29 cellular contexts compared by ENCODE assay signal in the genomic region with DNA sequence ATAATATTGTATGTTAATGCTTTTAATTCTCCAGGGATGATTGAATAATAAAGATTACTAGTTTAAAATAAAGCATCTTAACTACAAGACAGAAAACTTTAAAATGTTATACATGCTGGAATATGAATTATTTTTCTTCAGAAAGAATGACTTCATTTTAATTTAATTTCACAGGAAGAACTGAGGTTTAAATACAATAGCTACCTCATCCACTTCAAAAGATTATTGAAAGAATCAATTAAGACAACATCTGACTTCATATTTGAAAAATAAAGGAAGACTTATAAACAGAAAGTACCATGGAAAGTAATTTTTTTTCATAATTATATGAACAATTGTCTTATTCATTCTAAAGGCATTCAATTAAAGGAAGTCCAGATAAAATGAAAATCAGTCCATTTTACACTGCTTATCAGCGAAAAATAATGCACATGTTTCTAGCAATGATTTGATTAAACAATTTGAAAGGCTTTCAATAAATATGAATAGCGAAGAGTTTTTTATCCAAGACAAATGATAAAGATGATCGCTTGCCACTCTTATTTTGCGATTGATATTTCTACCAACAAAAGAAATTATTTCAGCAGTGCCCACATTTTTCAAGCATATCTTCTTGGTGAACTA.
"Had no signal": no experiment of that assay in that cellular context is flagged by ENCODE, and none has a peak within 500 bp of the region (broad histone marks: within the 10 kb centered on the region; RNA-seq: fewer than 3 reads in every experiment).

No MANE protein-coding gene starts in this region.

- H3K36me3 Mint-ChIP-seq: stimulated activated effector memory CD8-positive, alpha-beta T cell treated with anti-CD3 and anti-CD28 coated beads, Interleukin-12 subunit alpha, Interleukin-12 subunit beta, amount 100 ng/mL, for 72 hours; stimulated activated memory B cell treated with anti-CD40 and anti-IgM and Interleukin-4, amounts not matched to agents 10 μg/mL and 1 μg/mL and 100 μg/mL, for 72 hours; stimulated activated naive B cell treated with anti-CD40 and anti-IgM and Interleukin-4, amounts not matched to agents 10 μg/mL and 1 μg/mL and 100 μg/mL, for 72 hours; type B pancreatic cell had no signal

- H3K27me3 ChIP-seq: stomach, suprapubic skin, testis, thyroid gland, tibial artery, tibial nerve, transverse colon, upper lobe of left lung, upper lobe of right lung, uterus, vagina had no signal

- H3K4me1 ChIP-seq: stomach, suprapubic skin, testis, thyroid gland, tibial artery, tibial nerve, transverse colon, upper lobe of left lung, upper lobe of right lung, uterus, vagina had no signal

- ATAC-seq: stimulated activated effector memory CD8-positive, alpha-beta T cell treated with anti-CD3 and anti-CD28 coated beads, Interleukin-12 subunit alpha, Interleukin-12 subunit beta, amount 100 ng/mL, for 72 hours; stimulated activated memory B cell treated with anti-CD40 and anti-IgM and Interleukin-4, amounts not matched to agents 10 μg/mL and 1 μg/mL and 100 μg/mL, for 72 hours; stimulated activated naive B cell treated with anti-CD40 and anti-IgM and Interleukin-4, amounts not matched to agents 10 μg/mL and 1 μg/mL and 100 μg/mL, for 72 hours; stimulated activated naive CD8-positive, alpha-beta T cell treated with anti-CD3 and anti-CD28 coated beads, Interleukin-15, amount 100 ng/mL, for 72 hours; stimulated activated naive CD8-positive, alpha-beta T cell treated with anti-CD3 and anti-CD28 coated beads, Interleukin-15, Interleukin-2, amounts not matched to agents 100 U/mL and 50 U/mL, for 24 hours; upper lobe of right lung had no signal

- FAIRE-seq: urothelium cell line had no signal

- H3K36me3 ChIP-seq: stomach, suprapubic skin, thoracic aorta, thyroid gland, tibial artery, tibial nerve, transverse colon, upper lobe of left lung, upper lobe of right lung, uterus, vagina had no signal

- H3K27ac ChIP-seq: stomach, suprapubic skin, testis, thoracic aorta, thyroid gland, tibial artery, tibial nerve, transverse colon, upper lobe of left lung, upper lobe of right lung, uterus, vagina had no signal

- H3K9me3 ChIP-seq: stomach, suprapubic skin, testis, thoracic aorta, thyroid gland, tibial artery, tibial nerve, transverse colon, upper lobe of left lung, upper lobe of right lung, uterus, vagina had no signal

- H3K4me1 Mint-ChIP-seq: stimulated activated effector memory CD8-positive, alpha-beta T cell treated with anti-CD3 and anti-CD28 coated beads, Interleukin-12 subunit alpha, Interleukin-12 subunit beta, amount 100 ng/mL, for 72 hours; stimulated activated memory B cell treated with anti-CD40 and anti-IgM and Interleukin-4, amounts not matched to agents 10 μg/mL and 1 μg/mL and 100 μg/mL, for 72 hours; stimulated activated naive B cell treated with anti-CD40 and anti-IgM and Interleukin-4, amounts not matched to agents 10 μg/mL and 1 μg/mL and 100 μg/mL, for 72 hours; stimulated activated naive CD8-positive, alpha-beta T cell treated with anti-CD3 and anti-CD28 coated beads, Interleukin-15, amount 100 ng/mL, for 72 hours had no signal

- H3K27me3 Mint-ChIP-seq: stimulated activated memory B cell treated with anti-CD40 and anti-IgM and Interleukin-4, amounts not matched to agents 10 μg/mL and 1 μg/mL and 100 μg/mL, for 72 hours; stimulated activated naive B cell treated with anti-CD40 and anti-IgM and Interleukin-4, amounts not matched to agents 10 μg/mL and 1 μg/mL and 100 μg/mL, for 72 hours; stimulated activated naive CD8-positive, alpha-beta T cell treated with anti-CD3 and anti-CD28 coated beads, Interleukin-15, amount 100 ng/mL, for 72 hours; stimulated activated naive CD8-positive, alpha-beta T cell treated with anti-CD3 and anti-CD28 coated beads, Interleukin-15, Interleukin-2, amounts not matched to agents 100 ng/mL and 50 ng/mL, for 24 hours; type B pancreatic cell had no signal

- H3K9me3 Mint-ChIP-seq: stimulated activated effector memory CD8-positive, alpha-beta T cell treated with anti-CD3 and anti-CD28 coated beads, Interleukin-12 subunit alpha, Interleukin-12 subunit beta, amount 100 ng/mL, for 72 hours; stimulated activated memory B cell treated with anti-CD40 and anti-IgM and Interleukin-4, amounts not matched to agents 10 μg/mL and 1 μg/mL and 100 μg/mL, for 72 hours; stimulated activated naive CD8-positive, alpha-beta T cell treated with anti-CD3 and anti-CD28 coated beads, Interleukin-15, amount 100 ng/mL, for 72 hours; stimulated activated naive CD8-positive, alpha-beta T cell treated with anti-CD3 and anti-CD28 coated beads, Interleukin-15, Interleukin-2, amounts not matched to agents 100 ng/mL and 50 ng/mL, for 24 hours; type B pancreatic cell had no signal

- H3K27ac Mint-ChIP-seq: stimulated activated effector memory CD8-positive, alpha-beta T cell treated with anti-CD3 and anti-CD28 coated beads, Interleukin-12 subunit alpha, Interleukin-12 subunit beta, amount 100 ng/mL, for 72 hours; stimulated activated memory B cell treated with anti-CD40 and anti-IgM and Interleukin-4, amounts not matched to agents 10 μg/mL and 1 μg/mL and 100 μg/mL, for 72 hours; stimulated activated naive B cell treated with anti-CD40 and anti-IgM and Interleukin-4, amounts not matched to agents 10 μg/mL and 1 μg/mL and 100 μg/mL, for 72 hours; stimulated activated naive CD8-positive, alpha-beta T cell treated with anti-CD3 and anti-CD28 coated beads, Interleukin-15, amount 100 ng/mL, for 72 hours; stimulated activated naive CD8-positive, alpha-beta T cell treated with anti-CD3 and anti-CD28 coated beads, Interleukin-15, Interleukin-2, amounts not matched to agents 100 ng/mL and 50 ng/mL, for 24 hours; type B pancreatic cell had no signal

- DNase-seq: stimulated activated CD4-positive, alpha-beta T cell treated with anti-CD3 and anti-CD28 coated beads, Interleukin-2, amount 100 ng/mL, for 48 hours; stimulated activated CD4-positive, alpha-beta T cell treated with anti-CD3 and anti-CD28 coated beads, Interleukin-4, amount 100 ng/mL, for 1 hour; stimulated activated CD4-positive, alpha-beta T cell treated with anti-CD3 and anti-CD28 coated beads, Interleukin-4, amount 100 ng/mL, for 24 hours; stimulated activated CD4-positive, alpha-beta T cell treated with anti-CD3 and anti-CD28 coated beads, Interleukin-4, amount 100 ng/mL, for 4 hours; stimulated activated CD8-positive, alpha-beta memory T cell treated with anti-CD3 and anti-CD28 coated beads, Interleukin-4, amount 100 ng/mL, for 48 hours; stimulated activated naive B cell treated with anti-CD40 and anti-IgM and Interleukin-4, amounts not matched to agents 10 μg/mL and 1 μg/mL and 100 μg/mL, for 72 hours; stimulated activated naive CD4-positive, alpha-beta T cell; stimulated activated naive CD4-positive, alpha-beta T cell treated with Interleukin-2 at 50 U/mL for 16 hours; stimulated activated naive CD8-positive, alpha-beta T cell treated with anti-CD3 and anti-CD28 coated beads, Interleukin-15, amount 100 ng/mL, for 72 hours; stimulated activated naive CD8-positive, alpha-beta T cell treated with anti-CD3 and anti-CD28 coated beads, Interleukin-15, Interleukin-2, amounts not matched to agents 100 U/mL and 50 U/mL, for 24 hours; stomach; substantia nigra; testis; thyroid gland; tibial artery; transverse colon; trophoblast cell; upper lobe of left lung; upper lobe of right lung; uterus had no signal

- H3K4me3 Mint-ChIP-seq: stimulated activated effector memory CD8-positive, alpha-beta T cell treated with anti-CD3 and anti-CD28 coated beads, Interleukin-12 subunit alpha, Interleukin-12 subunit beta, amount 100 ng/mL, for 72 hours; stimulated activated memory B cell treated with anti-CD40 and anti-IgM and Interleukin-4, amounts not matched to agents 10 μg/mL and 1 μg/mL and 100 μg/mL, for 72 hours; stimulated activated naive B cell treated with anti-CD40 and anti-IgM and Interleukin-4, amounts not matched to agents 10 μg/mL and 1 μg/mL and 100 μg/mL, for 72 hours; stimulated activated naive CD8-positive, alpha-beta T cell treated with anti-CD3 and anti-CD28 coated beads, Interleukin-15, amount 100 ng/mL, for 72 hours; stimulated activated naive CD8-positive, alpha-beta T cell treated with anti-CD3 and anti-CD28 coated beads, Interleukin-15, Interleukin-2, amounts not matched to agents 100 ng/mL and 50 ng/mL, for 24 hours; type B pancreatic cell had no signal

- H3K4me3 ChIP-seq: stomach, suprapubic skin, testis, thoracic aorta, thyroid gland, tibial artery, tibial nerve, transverse colon, upper lobe of left lung, upper lobe of right lung, uterus, vagina had no signal
